Comparison of ENCODE assay signal across 9 cellular contexts in genomic region chrX:17295788-17296187, GRCh38.
"Had no signal": no experiment of that assay in that cellular context is flagged by ENCODE, and none has a peak within 500 bp of the region (broad histone marks: within the 10 kb centered on the region; RNA-seq: fewer than 3 reads in every experiment).

No MANE protein-coding gene starts in this region.

- H3K27ac ChIP-seq: GM23248, HL-60 had no signal

- H3K9me3 ChIP-seq: HAP-1 had no signal

- FAIRE-seq: K562 had no signal

- H3K4me1 ChIP-seq: HAP-1 had no signal

- H3K9me3 Mint-ChIP-seq: HFFc6 had no signal

- H3K4me3 Mint-ChIP-seq: HFFc6 had no signal

- DNase-seq: GM23248, GOT3, H7, HFFc6, IMR-90 had no signal

- H3K36me3 ChIP-seq: HAP-1 had no signal

- H3K27ac Mint-ChIP-seq: HFFc6 had no signal

- H2AFZ ChIP-seq: GM23248 had no signal

- H3K4me3 ChIP-seq: GM23248, HAP-1, K562 had no signal

- ATAC-seq: HCT116, K562 had no signal

- H3K9ac ChIP-seq: GM23248 had no signal
